In the genomic region with DNA sequence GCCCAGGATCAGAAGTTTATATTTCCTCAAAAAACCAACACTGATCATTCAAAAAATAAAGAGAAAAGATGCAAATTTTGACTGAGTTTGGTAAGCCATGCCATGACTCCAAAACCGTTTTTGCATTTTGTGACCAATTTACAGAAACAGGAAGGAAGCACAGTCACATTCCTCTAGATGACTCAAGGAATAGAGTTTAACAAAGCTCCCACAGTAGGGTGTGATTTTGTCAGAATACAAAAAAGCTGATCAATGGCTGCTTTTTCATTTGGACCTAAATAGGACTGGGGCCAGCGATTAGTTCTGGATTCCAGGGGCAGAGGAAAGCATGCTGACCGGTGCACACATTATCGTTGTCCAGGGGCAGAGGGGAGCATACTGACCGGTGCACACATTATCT, we compare ENCODE assay signal across 1 cellular context.
TF ChIP-seq lines count a peak whose summit lies in the region.

No MANE protein-coding gene starts in this region.

TF ChIP-seq in K562, 482 proteins besides CTCF, POLR2A, EP300 and RAD21 (continued from another document):
- no peak for TF ChIP-seq ZMIZ1 (IDR thresholded peaks at IDR 0.05; ENCODE audit: low read depth in 2 of 2, low read length in 2 of 2)
- TF ChIP-seq ZNF518B (CRISPR knock-in tag; IDR thresholded peaks at IDR 0.05) = no peak
- TF ChIP-seq NFRKB (IDR thresholded peaks at IDR 0.05; ENCODE audit: low read depth) = no peak
